In genomic region chr1:8149756-8150155, GRCh38 we compare ENCODE assay signal across 7 cellular contexts.
DNase-seq lines count a peak whose midpoint lies in the region; ATAC-seq and TF ChIP-seq lines count a peak whose summit lies in the region.
"Not testable (repeated sequence)": the region's sequence is repeated elsewhere in the genome, so short reads cannot be mapped to it uniquely, and the experiment has no call there.

No MANE protein-coding gene starts in this region.

- H3K27ac Mint-ChIP-seq in CD4-positive, alpha-beta memory T cell: peak overlapping the region in 6 of 7 donors; percentile 29 to 77 (median 57)
- H3K27ac Mint-ChIP-seq in T-helper 17 cell (peak overlapping the region; percentile 29), mesothelial cell of epicardium (peak overlapping the region; percentile 85)
- H3K27ac Mint-ChIP-seq in activated CD4-positive, alpha-beta T cell treated with anti-CD3 and anti-CD28 coated beads, Interleukin-2, amount 10 ng/mL, durations not matched to agents 24 days and 14 days; activated naive CD4-positive, alpha-beta T cell treated with anti-CD3 and anti-CD28 coated beads, Interleukin-2, amount 10 ng/mL, durations not matched to agents 7 days and 5 days: not testable (repeated sequence)

- not testable (repeated sequence) for TF ChIP-seq CTCF in Panc1 (IDR thresholded peaks at IDR 0.05); mesothelial cell of epicardium (IDR thresholded peaks at IDR 0.05; ENCODE audit: unreplicated experiment)

- H3K27ac ChIP-seq in CD4-positive, alpha-beta memory T cell (ENCODE audit: low read depth, low read length): not testable (repeated sequence)
- peak overlapping the region; percentile 91 for H3K27ac ChIP-seq in Panc1 (ENCODE audit: low read length)

- H3K4me1 ChIP-seq in CD4-positive, alpha-beta memory T cell (ENCODE audit: insufficient read depth, low read length): peaks cover 68% of the 10 kb centered on the region
- peaks cover 22% of the 10 kb centered on the region for H3K4me1 ChIP-seq in Panc1 (ENCODE audit: control insufficient read depth, insufficient read depth, low read length)

- H3K27me3 ChIP-seq in CD4-positive, alpha-beta memory T cell (ENCODE audit: insufficient read depth, low read length); Panc1 (ENCODE audit: control insufficient read depth, insufficient read depth, low read length): not testable (repeated sequence)

- CTCF ChIA-PET in CD4-positive, alpha-beta memory T cell (lab: Charles Lee; ENCODE audit: partially characterized antibody); Panc1 (lab: Charles Lee); activated naive CD4-positive, alpha-beta T cell treated with anti-CD3 and anti-CD28 coated beads, Interleukin-2, amount 10 ng/mL, durations not matched to agents 7 days and 5 days (lab: Charles Lee): not testable (repeated sequence)

- H3K36me3 Mint-ChIP-seq in CD4-positive, alpha-beta memory T cell; T-helper 17 cell (ENCODE audit: low read depth); activated CD4-positive, alpha-beta T cell treated with anti-CD3 and anti-CD28 coated beads, Interleukin-2, amount 10 ng/mL, durations not matched to agents 24 days and 14 days (ENCODE audit: low read depth); mesothelial cell of epicardium: not testable (repeated sequence)
- H3K36me3 Mint-ChIP-seq in activated naive CD4-positive, alpha-beta T cell treated with anti-CD3 and anti-CD28 coated beads, Interleukin-2, amount 10 ng/mL, durations not matched to agents 7 days and 5 days: peaks cover 17% of the 10 kb centered on the region

- not testable (repeated sequence) for H3K4me3 ChIP-seq in CD4-positive, alpha-beta memory T cell (ENCODE audit: low read length in 2 of 2); Panc1 (ENCODE audit: low read depth in 2 of 2, low read length in 2 of 2)

- H3K9me3 ChIP-seq in CD4-positive, alpha-beta memory T cell (ENCODE audit: control insufficient read depth in 1 of 2, low read length in 2 of 2); Panc1 (ENCODE audit: control insufficient read depth, insufficient read depth, low read depth, low read length); T-helper 17 cell (ENCODE audit: control insufficient read depth, low read length, poor library complexity, severe bottlenecking): not testable (repeated sequence)

- H3K4me3 Mint-ChIP-seq in CD4-positive, alpha-beta memory T cell: peak overlapping the region in 6 of 8 donors; percentile 16 to 55 (median 42)
- H3K4me3 Mint-ChIP-seq in T-helper 17 cell; activated CD4-positive, alpha-beta T cell treated with anti-CD3 and anti-CD28 coated beads, Interleukin-2, amount 10 ng/mL, durations not matched to agents 24 days and 14 days; activated naive CD4-positive, alpha-beta T cell treated with anti-CD3 and anti-CD28 coated beads, Interleukin-2, amount 10 ng/mL, durations not matched to agents 7 days and 5 days; mesothelial cell of epicardium: not testable (repeated sequence)

- peaks cover 46 to 81% (median 64%) of the 10 kb centered on the region in 4 donors for H3K4me1 Mint-ChIP-seq in CD4-positive, alpha-beta memory T cell
- peaks cover 39% of the 10 kb centered on the region for H3K4me1 Mint-ChIP-seq in T-helper 17 cell
- peaks cover 47% of the 10 kb centered on the region for H3K4me1 Mint-ChIP-seq in activated CD4-positive, alpha-beta T cell treated with anti-CD3 and anti-CD28 coated beads, Interleukin-2, amount 10 ng/mL, durations not matched to agents 24 days and 14 days
- H3K4me1 Mint-ChIP-seq in activated naive CD4-positive, alpha-beta T cell treated with anti-CD3 and anti-CD28 coated beads, Interleukin-2, amount 10 ng/mL, durations not matched to agents 7 days and 5 days: peaks cover 75% of the 10 kb centered on the region
- H3K4me1 Mint-ChIP-seq in mesothelial cell of epicardium: peaks cover 59% of the 10 kb centered on the region

- intact Hi-C loops in CD4-positive, alpha-beta memory T cell (cut with micrococcal nuclease): loop anchor here (5.0 to 10.0 kb wide), 4 partner anchors 45 to 187 kb away; partner anchors contain the start of genes PARK7 and SLC45A1
- intact Hi-C loops in Panc1 (cut with micrococcal nuclease; ENCODE audit: unreplicated experiment); activated CD4-positive, alpha-beta T cell treated with anti-CD3 and anti-CD28 coated beads, Interleukin-2, amount 10 ng/mL, durations not matched to agents 24 days and 14 days (cut with micrococcal nuclease): not testable (repeated sequence)

- not testable (repeated sequence) for ATAC-seq in Panc1, T-helper 17 cell

- H3K27me3 Mint-ChIP-seq in CD4-positive, alpha-beta memory T cell; T-helper 17 cell; mesothelial cell of epicardium (ENCODE audit: low read depth): not testable (repeated sequence)
- peaks cover 18% of the 10 kb centered on the region for H3K27me3 Mint-ChIP-seq in activated CD4-positive, alpha-beta T cell treated with anti-CD3 and anti-CD28 coated beads, Interleukin-2, amount 10 ng/mL, durations not matched to agents 24 days and 14 days
- peaks cover 68% of the 10 kb centered on the region for H3K27me3 Mint-ChIP-seq in activated naive CD4-positive, alpha-beta T cell treated with anti-CD3 and anti-CD28 coated beads, Interleukin-2, amount 10 ng/mL, durations not matched to agents 7 days and 5 days

- DNase-seq in CD4-positive, alpha-beta memory T cell: peak; percentile 54 to 65 (median 63)
- not testable (repeated sequence) for DNase-seq in Panc1 (ENCODE audit: low read depth, low spot score); T-helper 17 cell; mesothelial cell of epicardium (ENCODE audit: low spot score in 2 of 2, unreplicated experiment in 2 of 2)
- DNase-seq in activated CD4-positive, alpha-beta T cell treated with anti-CD3 and anti-CD28 coated beads, Interleukin-2, amount 10 ng/mL, durations not matched to agents 24 days and 14 days: peak; percentile 70
- DNase-seq in activated naive CD4-positive, alpha-beta T cell treated with anti-CD3 and anti-CD28 coated beads, Interleukin-2, amount 10 ng/mL, durations not matched to agents 7 days and 5 days: peak; percentile 66
- DNase-seq in stimulated activated naive CD4-positive, alpha-beta T cell (lab: John Stamatoyannopoulos, UW): peak; percentile 17 to 75 (median 52)

- not testable (repeated sequence) for BruUV-seq in Panc1 (replicated peaks; lab: Mats Ljungman, UMichigan)

- in situ Hi-C loops in Panc1 (cut with HindIII; ENCODE audit: low pct_unique_long_range_greater_than_20kb, low sequenced_read_pairs): not testable (repeated sequence)

- POLR2A ChIA-PET in CD4-positive, alpha-beta memory T cell (lab: Charles Lee; ENCODE audit: partially characterized antibody): interaction anchor here (1.1 kb wide), 1 partner anchor 9 kb away, joined by 3 read pairs; no protein-coding TSS in a partner anchor
- POLR2A ChIA-PET in Panc1 (lab: Charles Lee): not testable (repeated sequence)

- H3K9me3 Mint-ChIP-seq in CD4-positive, alpha-beta memory T cell: peaks cover 0 to 13% (median 6%) of the 10 kb centered on the region in 8 donors
- H3K9me3 Mint-ChIP-seq in activated CD4-positive, alpha-beta T cell treated with anti-CD3 and anti-CD28 coated beads, Interleukin-2, amount 10 ng/mL, durations not matched to agents 24 days and 14 days; mesothelial cell of epicardium: not testable (repeated sequence)
- H3K9me3 Mint-ChIP-seq in activated naive CD4-positive, alpha-beta T cell treated with anti-CD3 and anti-CD28 coated beads, Interleukin-2, amount 10 ng/mL, durations not matched to agents 7 days and 5 days: peaks cover 16% of the 10 kb centered on the region

- not testable (repeated sequence) for H3K36me3 ChIP-seq in CD4-positive, alpha-beta memory T cell (ENCODE audit: insufficient read depth, low read length); Panc1 (ENCODE audit: control insufficient read depth, insufficient read depth, low read length)
